In genomic region chr16:30115238-30115637, GRCh38 we compare ENCODE assay signal across 14 cellular contexts. TPM values are rescaled to one million over a fixed set of nuclear protein-coding genes. Genes with fewer than 3 reads are reported as not detected.
DNase-seq lines count a peak whose midpoint lies in the region; ATAC-seq and TF ChIP-seq lines count a peak whose summit lies in the region.
"Had no signal": no experiment of that assay in that cellular context is flagged by ENCODE, and none has a peak within 500 bp of the region (broad histone marks: within the 10 kb centered on the region; RNA-seq: fewer than 3 reads in every experiment).

No MANE protein-coding gene starts in this region.

- CTCF ChIA-PET in CD8-positive, alpha-beta T cell (lab: Charles Lee), result interaction anchor here (0.5 to 1.1 kb wide), 2 partner anchors 23 to 191 kb away, joined by 3 to 7 read pairs; no protein-coding TSS in a partner anchor

- H3K9me3 ChIP-seq in CD8-positive, alpha-beta T cell (ENCODE audit: low read length), result no peaks in the 10 kb centered on the region
- no peaks in the 10 kb centered on the region for H3K9me3 ChIP-seq in muscle layer of duodenum (ENCODE audit: control insufficient read depth in 1 of 2, low read length in 2 of 2)

- H3K4me1 ChIP-seq in CD8-positive, alpha-beta T cell (ENCODE audit: insufficient read depth, low read length), result peaks cover 20% of the 10 kb centered on the region
- H3K4me1 ChIP-seq in KMS-11 (ENCODE audit: low read depth, poor library complexity, severe bottlenecking) (peaks cover 32% of the 10 kb centered on the region), muscle layer of duodenum (ENCODE audit: control insufficient read depth in 1 of 2, insufficient read depth in 2 of 2, low read length in 2 of 2) (no peaks in the 10 kb centered on the region)

- peak overlapping the region; percentile 42; the same call in 1 of the 2 replicates for H3K4me2 ChIP-seq in KMS-11

- H3K4me1 Mint-ChIP-seq in CD8-positive, alpha-beta T cell (ENCODE audit: low read depth), result peaks cover 24% of the 10 kb centered on the region
- H3K4me1 Mint-ChIP-seq in activated T-helper 17 cell treated with anti-CD3 and anti-CD28 coated beads, Interleukin-2, amount 50 U/mL, for 72 hours, result peaks cover 5% of the 10 kb centered on the region

- no peak overlapping the region for H3K4me3 ChIP-seq in CD8-positive, alpha-beta T cell (ENCODE audit: low read depth, low read length)
- no peak overlapping the region for H3K4me3 ChIP-seq in KMS-11 (IDR thresholded peaks at IDR 0.05; ENCODE audit: insufficient read depth, low read depth, low read length)
- H3K4me3 ChIP-seq in muscle layer of duodenum (ENCODE audit: low read depth in 1 of 2, low read length in 2 of 2), result no peak overlapping the region

- no peaks in the 10 kb centered on the region for H3K27me3 ChIP-seq in CD8-positive, alpha-beta T cell (ENCODE audit: insufficient read depth, low read length)
- H3K27me3 ChIP-seq in KMS-11 (ENCODE audit: insufficient read depth, low read depth) (no peaks in the 10 kb centered on the region), muscle layer of duodenum (ENCODE audit: low read depth, low read length) (no peaks in the 10 kb centered on the region)

- peak overlapping the region; percentile 22 for H3K27ac Mint-ChIP-seq in CD8-positive, alpha-beta T cell
- peak overlapping the region; percentile 80 for H3K27ac Mint-ChIP-seq in activated T-helper 17 cell treated with anti-CD3 and anti-CD28 coated beads, Interleukin-2, amount 50 U/mL, for 72 hours
- H3K27ac Mint-ChIP-seq: activated naive CD8-positive, alpha-beta T cell treated with anti-CD3 and anti-CD28 coated beads for 36 hours; progenitor cell of endocrine pancreas; T-helper 1 cell treated with Interleukin-12 subunit alpha and Interleukin-12 subunit beta and Interleukin-4 antibody, amounts not matched to agents 30 μg/mL and 1 μg/mL, for 36 hours had no signal

- no peaks in the 10 kb centered on the region for H3K36me3 ChIP-seq in CD8-positive, alpha-beta T cell (ENCODE audit: insufficient read depth, low read length)
- no peaks in the 10 kb centered on the region for H3K36me3 ChIP-seq in KMS-11 (ENCODE audit: insufficient read depth)
- H3K36me3 ChIP-seq in muscle layer of duodenum (ENCODE audit: control insufficient read depth in 1 of 2, insufficient read depth in 2 of 2, low read length in 2 of 2), result peaks cover 24 to 64% of the 10 kb centered on the region in 2 donors

- peak in 2 of 7 experiments; percentile 12 to 37 for DNase-seq in CD8-positive, alpha-beta T cell
- no peak for DNase-seq in NK-92 (lab: John Stamatoyannopoulos, UW; ENCODE audit: unreplicated experiment)
- DNase-seq: activated naive CD8-positive, alpha-beta T cell treated with anti-CD3 and anti-CD28 coated beads for 36 hours; C1 segment of cervical spinal cord; GDM1; NCI-H2029 had no signal

- no peaks in the 10 kb centered on the region for H3K9me3 Mint-ChIP-seq in CD8-positive, alpha-beta T cell
- H3K9me3 Mint-ChIP-seq in activated T-helper 17 cell treated with anti-CD3 and anti-CD28 coated beads, Interleukin-2, amount 50 U/mL, for 72 hours, result no peaks in the 10 kb centered on the region
- H3K9me3 Mint-ChIP-seq: activated naive CD8-positive, alpha-beta T cell treated with anti-CD3 and anti-CD28 coated beads for 36 hours; IgD-negative memory B cell; T-helper 1 cell treated with Interleukin-12 subunit alpha and Interleukin-12 subunit beta and Interleukin-4 antibody, amounts not matched to agents 30 μg/mL and 1 μg/mL, for 36 hours had no signal

- POLR2A ChIA-PET in CD8-positive, alpha-beta T cell (lab: Charles Lee), result interaction anchor here (0.6 kb wide), 1 partner anchor 13 kb away, joined by 3 read pairs; no protein-coding TSS in a partner anchor

- no peaks in the 10 kb centered on the region for H3K27me3 Mint-ChIP-seq in CD8-positive, alpha-beta T cell (ENCODE audit: low read depth)
- H3K27me3 Mint-ChIP-seq in activated T-helper 17 cell treated with anti-CD3 and anti-CD28 coated beads, Interleukin-2, amount 50 U/mL, for 72 hours, result no peaks in the 10 kb centered on the region
- H3K27me3 Mint-ChIP-seq: activated naive CD8-positive, alpha-beta T cell treated with anti-CD3 and anti-CD28 coated beads for 36 hours; IgD-negative memory B cell; progenitor cell of endocrine pancreas had no signal

- H3K36me3 Mint-ChIP-seq in CD8-positive, alpha-beta T cell, result peaks cover 55% of the 10 kb centered on the region
- peaks cover 61% of the 10 kb centered on the region for H3K36me3 Mint-ChIP-seq in activated T-helper 17 cell treated with anti-CD3 and anti-CD28 coated beads, Interleukin-2, amount 50 U/mL, for 72 hours (ENCODE audit: low read depth)

- H3K9ac ChIP-seq in KMS-11, result no peak overlapping the region

- TF ChIP-seq CTCF in CD8-positive, alpha-beta T cell (IDR thresholded peaks at IDR 0.05), result no peak
- TF ChIP-seq CTCF in KMS-11 (conservative IDR thresholded peaks at IDR 0.05; ENCODE audit: low read depth, low read length), result no peak

- no peaks in the 10 kb centered on the region for H4K20me1 ChIP-seq in KMS-11 (ENCODE audit: insufficient read depth)

- H3K27ac ChIP-seq in CD8-positive, alpha-beta T cell (ENCODE audit: low read depth, low read length), result no peak overlapping the region
- peak overlapping the region; percentile 26; the same call in 1 of the 2 replicates for H3K27ac ChIP-seq in KMS-11
- H3K27ac ChIP-seq in muscle layer of duodenum (ENCODE audit: low read length), result peak overlapping the region; percentile 51

- H3K4me3 Mint-ChIP-seq in CD8-positive, alpha-beta T cell, result no peak overlapping the region
- H3K4me3 Mint-ChIP-seq in activated T-helper 17 cell treated with anti-CD3 and anti-CD28 coated beads, Interleukin-2, amount 50 U/mL, for 72 hours, result peak overlapping the region; percentile 33
- H3K4me3 Mint-ChIP-seq: activated naive CD8-positive, alpha-beta T cell treated with anti-CD3 and anti-CD28 coated beads for 36 hours; T-helper 1 cell treated with Interleukin-12 subunit alpha and Interleukin-12 subunit beta and Interleukin-4 antibody, amounts not matched to agents 30 μg/mL and 1 μg/mL, for 36 hours had no signal

- H2AFZ ChIP-seq in KMS-11 (ENCODE audit: low read depth), result no peak overlapping the region

- H3K79me2 ChIP-seq in KMS-11 (ENCODE audit: insufficient read depth, low read depth), result no peaks in the 10 kb centered on the region

- intact Hi-C loops in CD8-positive, alpha-beta T cell (cut with DNase I, micrococcal nuclease), result no loop called here

- ATAC-seq in CD8-positive, alpha-beta T cell, result peak; percentile 59
- ATAC-seq in activated T-helper 17 cell treated with anti-CD3 and anti-CD28 coated beads, Interleukin-2, amount 50 U/mL, for 72 hours (replicated peaks), result peak; percentile 37
- ATAC-seq in GM19455 (IDR thresholded peaks at IDR 0.05; ENCODE audit: unreplicated experiment) (no peak), HG02763 (IDR thresholded peaks at IDR 0.05; ENCODE audit: unreplicated experiment) (no peak)

RNA-seq across cellular contexts. Expression of gene GDPD3, which starts 1.9 kb away (rescaled TPM):
- total RNA-seq in CD8-positive, alpha-beta T cell, result 1 to 10 TPM; 2.9 to 3.6 TPM
- 10 to 100 TPM; 13.4 to 37.8 TPM for total RNA-seq in activated T-helper 17 cell treated with anti-CD3 and anti-CD28 coated beads, Interleukin-2, amount 50 U/mL, for 72 hours

RNA-seq across cellular contexts. Expression of gene MAPK3, which starts 7.8 kb away (rescaled TPM):
- 10 to 100 TPM; 33.4 to 39.4 TPM for total RNA-seq in CD8-positive, alpha-beta T cell
- 100 to 1,000 TPM in 1 of 2 donors, 10 to 100 TPM in 1; 73.1 to 141 TPM for total RNA-seq in activated T-helper 17 cell treated with anti-CD3 and anti-CD28 coated beads, Interleukin-2, amount 50 U/mL, for 72 hours

RNA-seq across cellular contexts. Expression of gene YPEL3, which starts 19.2 kb away (rescaled TPM):
- total RNA-seq in CD8-positive, alpha-beta T cell, result 100 to 1,000 TPM; 107 to 113 TPM
- total RNA-seq in activated T-helper 17 cell treated with anti-CD3 and anti-CD28 coated beads, Interleukin-2, amount 50 U/mL, for 72 hours, result 100 to 1,000 TPM in 1 of 2 donors, 10 to 100 TPM in 1; 34.7 to 107 TPM

RNA-seq across cellular contexts. Expression of gene TBX6, which starts 23.5 kb away (rescaled TPM):
- total RNA-seq in CD8-positive, alpha-beta T cell, result under 1 TPM; 0.16 to 0.22 TPM
- total RNA-seq in activated T-helper 17 cell treated with anti-CD3 and anti-CD28 coated beads, Interleukin-2, amount 50 U/mL, for 72 hours, result 1 to 10 TPM; 1.1 to 3.7 TPM

RNA-seq across cellular contexts. Expression of gene PPP4C, which starts 39.4 kb away (rescaled TPM):
- 10 to 100 TPM; 89.4 to 97.4 TPM for total RNA-seq in CD8-positive, alpha-beta T cell
- 100 to 1,000 TPM; 111 to 147 TPM for total RNA-seq in activated T-helper 17 cell treated with anti-CD3 and anti-CD28 coated beads, Interleukin-2, amount 50 U/mL, for 72 hours

Comparison
In these comparisons a context has a peak if more than half of its experiments do, and no peak if none do; other contexts are left out.
1. ATAC-seq: peak in CD8-positive, alpha-beta T cell (single experiment) and activated T-helper 17 cell treated with anti-CD3 and anti-CD28 coated beads, Interleukin-2, amount 50 U/mL, for 72 hours (single experiment); none in GM19455 (single experiment) and HG02763 (single experiment).